1 cellular context compared by ENCODE assay signal in genomic region chr6:3939964-3940363, GRCh38.
TF ChIP-seq lines count a peak whose summit lies in the region.

No MANE protein-coding gene starts in this region.

TF ChIP-seq in K562, 482 proteins besides CTCF, POLR2A, EP300 and RAD21 (continued from another document and continues in another):
- TF ChIP-seq MAFF (IDR thresholded peaks at IDR 0.05; ENCODE audit: low read length), result peak; percentile 53; the same call in 1 of the 2 replicates
- peak; percentile 13; the same call in 1 of the 2 replicates for TF ChIP-seq CXXC5 (CRISPR knock-in tag; IDR thresholded peaks at IDR 0.05)
- no peak for TF ChIP-seq IRF2 (CRISPR knock-in tag; IDR thresholded peaks at IDR 0.05)
- no peak for TF ChIP-seq TRIM25 (IDR thresholded peaks at IDR 0.05; ENCODE audit: borderline replicate concordance)
- TF ChIP-seq MTF1 (CRISPR knock-in tag; IDR thresholded peaks at IDR 0.05; ENCODE audit: borderline replicate concordance), result no peak
- TF ChIP-seq NFE2 (IDR thresholded peaks at IDR 0.05; ENCODE audit: low read depth), result peak; percentile 80
- TF ChIP-seq TAL1 (IDR thresholded peaks at IDR 0.05), result peak; percentile 61; the same call in 1 of the 2 replicates
- peak; percentile 70 for TF ChIP-seq ARID1B (IDR thresholded peaks at IDR 0.05)
- TF ChIP-seq JUN (IDR thresholded peaks at IDR 0.05; ENCODE audit: borderline replicate concordance, low read depth, low read length), result no peak
- TF ChIP-seq JUN (CRISPR knock-in tag; IDR thresholded peaks at IDR 0.05; ENCODE audit: borderline replicate concordance), result no peak
- no peak for TF ChIP-seq XRCC3 (IDR thresholded peaks at IDR 0.05)
- TF ChIP-seq CBFA2T3 (IDR thresholded peaks at IDR 0.05), result peak; percentile 77
- TF ChIP-seq TCF3 (CRISPR knock-in tag; IDR thresholded peaks at IDR 0.05), result peak; percentile 77
- no peak for TF ChIP-seq ATF1 (CRISPR knock-in tag; IDR thresholded peaks at IDR 0.05)
- peak; percentile 50 for TF ChIP-seq ATF1 (tag; IDR thresholded peaks at IDR 0.05)
- no peak for TF ChIP-seq FIP1L1 (IDR thresholded peaks at IDR 0.05; ENCODE audit: low read depth, low read length, poor library complexity, severe bottlenecking)
- TF ChIP-seq ARID4B (CRISPR knock-in tag; IDR thresholded peaks at IDR 0.05), result no peak
- TF ChIP-seq ATF7 (IDR thresholded peaks at IDR 0.05), result no peak
- 0 out of 2 replicates have a peak, but pooled peaks have one; percentile 32 for TF ChIP-seq MTA2 (IDR thresholded peaks at IDR 0.05; ENCODE audit: low read depth)
- TF ChIP-seq LEF1 (IDR thresholded peaks at IDR 0.05), result 0 out of 2 replicates have a peak, but pooled peaks have one; percentile 25
- no peak for TF ChIP-seq MXI1 (IDR thresholded peaks at IDR 0.05; ENCODE audit: low read depth, low read length)
- 0 out of 4 replicates have a peak, but pooled peaks of 1 of the 2 experiments have one; percentile 28 for TF ChIP-seq FOXK2 (conservative IDR thresholded peaks at IDR 0.05 in 1 of 2, IDR thresholded peaks at IDR 0.05 in 1 of 2; ENCODE audit: low read depth in 2 of 2)
- peak; percentile 44 for TF ChIP-seq CREB1 (IDR thresholded peaks at IDR 0.05)
- no peak; the same call in 1 of the 2 replicates for TF ChIP-seq CREB1 (CRISPR knock-in tag; IDR thresholded peaks at IDR 0.05)
- no peak for TF ChIP-seq EGR1 (conservative IDR thresholded peaks at IDR 0.05)
- peak; percentile 52 for TF ChIP-seq SMAD4 (CRISPR knock-in tag; conservative IDR thresholded peaks at IDR 0.05)
- peak; percentile 32; the same call in 1 of the 2 replicates for TF ChIP-seq JUND (IDR thresholded peaks at IDR 0.05; ENCODE audit: borderline replicate concordance, low read depth, low read length)
- peak; percentile 49; the same call in 1 of the 3 replicates for TF ChIP-seq JUND (tag; IDR thresholded peaks at IDR 0.05; ENCODE audit: borderline replicate concordance, low read depth, low read length)
- no peak for TF ChIP-seq HMG20A (CRISPR knock-in tag; conservative IDR thresholded peaks at IDR 0.05)
- TF ChIP-seq SREBF1 (IDR thresholded peaks at IDR 0.05; ENCODE audit: borderline replicate concordance, low read depth, low read length), result no peak
- no peak for TF ChIP-seq KDM5B (IDR thresholded peaks at IDR 0.05; ENCODE audit: insufficient replicate concordance, low read depth, low read length)
- TF ChIP-seq MAFG (tag; conservative IDR thresholded peaks at IDR 0.05), result peak; percentile 82
- TF ChIP-seq MAFK (IDR thresholded peaks at IDR 0.05; ENCODE audit: low read length), result peak; percentile 52; the same call in 1 of the 2 replicates
- TF ChIP-seq NELFE (IDR thresholded peaks at IDR 0.05; ENCODE audit: insufficient read depth, insufficient read length), result no peak
- TF ChIP-seq SMARCA4 (IDR thresholded peaks at IDR 0.05), result peak; percentile 31; the same call in 1 of the 2 replicates
- 0 out of 2 replicates have a peak, but pooled peaks have one; percentile 49 for TF ChIP-seq ETV5 (CRISPR knock-in tag; IDR thresholded peaks at IDR 0.05; ENCODE audit: low read depth)
- TF ChIP-seq JUNB (CRISPR knock-in tag; conservative IDR thresholded peaks at IDR 0.05), result no peak
- 0 out of 2 replicates have a peak, but pooled peaks have one; percentile 20 for TF ChIP-seq GABPB1 (CRISPR knock-in tag; IDR thresholded peaks at IDR 0.05)
- TF ChIP-seq PCBP1 (IDR thresholded peaks at IDR 0.05; ENCODE audit: low read depth, low read length, poor library complexity, severe bottlenecking), result no peak
- peak; percentile 36; the same call in 1 of the 2 replicates for TF ChIP-seq CBFA2T2 (conservative IDR thresholded peaks at IDR 0.05)
- no peak for TF ChIP-seq NUFIP1 (IDR thresholded peaks at IDR 0.05; ENCODE audit: partially characterized antibody)
- TF ChIP-seq NCOA1 (IDR thresholded peaks at IDR 0.05; ENCODE audit: low read depth), result 0 out of 2 replicates have a peak, but pooled peaks have one; percentile 25
- TF ChIP-seq CEBPB (tag; IDR thresholded peaks at IDR 0.05), result peak; percentile 70; the same call in 1 of the 2 replicates
- TF ChIP-seq ZNF232 (CRISPR knock-in tag; IDR thresholded peaks at IDR 0.05), result no peak
- TF ChIP-seq GATA2 (CRISPR knock-in tag; IDR thresholded peaks at IDR 0.05), result peak; percentile 69
- no peak for TF ChIP-seq ZFX (CRISPR knock-in tag; IDR thresholded peaks at IDR 0.05)
- no peak for TF ChIP-seq TBP (optimal IDR thresholded peaks at IDR 0.05; ENCODE audit: low read depth, low read length)
- TF ChIP-seq RBM22 (IDR thresholded peaks at IDR 0.05; ENCODE audit: low read depth, low read length, poor library complexity, severe bottlenecking), result no peak
- TF ChIP-seq ZFP91 (CRISPR knock-in tag; IDR thresholded peaks at IDR 0.05), result no peak
- TF ChIP-seq RBM34 (IDR thresholded peaks at IDR 0.05; ENCODE audit: borderline replicate concordance, insufficient read depth, low read length), result no peak
- no peak for TF ChIP-seq ZNF668 (CRISPR knock-in tag; IDR thresholded peaks at IDR 0.05)
- peak; percentile 45; the same call in 1 of the 2 replicates for TF ChIP-seq PKNOX1 (IDR thresholded peaks at IDR 0.05)
- peak; percentile 75 for TF ChIP-seq MEIS2 (IDR thresholded peaks at IDR 0.05; ENCODE audit: partially characterized antibody)
- TF ChIP-seq RBFOX2 (IDR thresholded peaks at IDR 0.05; ENCODE audit: low read depth, low read length), result no peak
- TF ChIP-seq ZBTB11 (CRISPR knock-in tag; IDR thresholded peaks at IDR 0.05), result no peak
- peak; percentile 67; the same call in 1 of the 2 replicates for TF ChIP-seq CTBP1 (IDR thresholded peaks at IDR 0.05; ENCODE audit: borderline replicate concordance)
- peak; percentile 69; the same call in 1 of the 2 replicates for TF ChIP-seq DPF2 (IDR thresholded peaks at IDR 0.05)
- no peak for TF ChIP-seq TFE3 (CRISPR knock-in tag; IDR thresholded peaks at IDR 0.05)
- no peak for TF ChIP-seq STAG1 (CRISPR knock-in tag; IDR thresholded peaks at IDR 0.05; ENCODE audit: borderline replicate concordance)
- TF ChIP-seq L3MBTL2 (IDR thresholded peaks at IDR 0.05), result peak; percentile 32; the same call in 1 of the 2 replicates
- TF ChIP-seq CBX8 (IDR thresholded peaks at IDR 0.05; ENCODE audit: borderline replicate concordance, extremely low read depth, low read depth, low read length, poor library complexity, severe bottlenecking), result no peak
- TF ChIP-seq NCOR1 (IDR thresholded peaks at IDR 0.05), result peak; percentile 50; the same call in 1 of the 2 replicates
- TF ChIP-seq ZKSCAN1 (IDR thresholded peaks at IDR 0.05; ENCODE audit: low read depth, low read length), result 0 out of 2 replicates have a peak, but pooled peaks have one; percentile 15
- TF ChIP-seq NFIC (IDR thresholded peaks at IDR 0.05), result no peak
